ENCODE assay signal across 13 cellular contexts in genomic region chr18:10053861-10054260, GRCh38.
DNase-seq lines count a peak whose midpoint lies in the region; ATAC-seq and TF ChIP-seq lines count a peak whose summit lies in the region.
"Had no signal": no experiment of that assay in that cellular context is flagged by ENCODE, and none has a peak within 500 bp of the region (broad histone marks: within the 10 kb centered on the region; RNA-seq: fewer than 3 reads in every experiment).

No MANE protein-coding gene starts in this region.

- H3K27ac ChIP-seq in WERI-Rb-1 = peak overlapping the region; percentile 74
- H3K27ac ChIP-seq in vagina = peak overlapping the region; percentile 2

- peaks cover 47% of the 10 kb centered on the region for H3K4me1 Mint-ChIP-seq in nephron

- H3K9me3 ChIP-seq in WERI-Rb-1 (ENCODE audit: severe bottlenecking) (no peaks in the 10 kb centered on the region), vagina (no peaks in the 10 kb centered on the region)
- H3K9me3 ChIP-seq: BLaER1 treated with 17β-estradiol and CSF1 and Interleukin-3, amounts not matched to agents 10 nM and 100 nM; HAP-1 had no signal

- no peaks in the 10 kb centered on the region for H3K27me3 ChIP-seq in WERI-Rb-1 (ENCODE audit: insufficient read depth, low read depth, severe bottlenecking)
- no peaks in the 10 kb centered on the region for H3K27me3 ChIP-seq in vagina
- H3K27me3 ChIP-seq: BLaER1 treated with 17β-estradiol and CSF1 and Interleukin-3, amounts not matched to agents 10 nM and 100 nM had no signal

- DNase-seq in NCI-H2171 treated with DMSO at 0.1 percent for 48 hours (lab: John Stamatoyannopoulos, UW) (peak; percentile 43), NCI-H2171 (lab: John Stamatoyannopoulos, UW) (no peak), WERI-Rb-1 (peak; percentile 70), vagina (ENCODE audit: extremely low spot score in 2 of 2) (no peak), RKO (ENCODE audit: low spot score) (no peak)
- DNase-seq: Calu3; CD8-positive, alpha-beta T cell had no signal

- ATAC-seq in HG03460 (IDR thresholded peaks at IDR 0.05; ENCODE audit: unreplicated experiment) = no peak
- ATAC-seq: CD8-positive, alpha-beta T cell had no signal

- no peaks in the 10 kb centered on the region for H3K9me3 Mint-ChIP-seq in nephron
- H3K9me3 Mint-ChIP-seq: CD8-positive, alpha-beta T cell; IgD-negative memory B cell had no signal

- intact Hi-C loops in vagina (cut with DNase I) = no loop called here

- H3K36me3 Mint-ChIP-seq in nephron (ENCODE audit: low read depth) = no peaks in the 10 kb centered on the region
- H3K36me3 Mint-ChIP-seq: CD8-positive, alpha-beta T cell; IgD-negative memory B cell had no signal

- peak overlapping the region; percentile 12 to 44 (median 17) for H3K27ac Mint-ChIP-seq in nephron
- H3K27ac Mint-ChIP-seq: B cell; CD8-positive, alpha-beta T cell; IgD-negative memory B cell had no signal

- peaks cover 60% of the 10 kb centered on the region for H3K4me1 ChIP-seq in vagina
- H3K4me1 ChIP-seq: HAP-1 had no signal

- H3K36me3 ChIP-seq in WERI-Rb-1 (no peaks in the 10 kb centered on the region), vagina (no peaks in the 10 kb centered on the region)
- H3K36me3 ChIP-seq: BLaER1 treated with 17β-estradiol and CSF1 and Interleukin-3, amounts not matched to agents 10 nM and 100 nM; HAP-1 had no signal

- H3K27me3 Mint-ChIP-seq in nephron (ENCODE audit: low read depth) = peaks cover 9% of the 10 kb centered on the region

- TF ChIP-seq POLR2A in vagina (IDR thresholded peaks at IDR 0.05) = no peak

- no peak overlapping the region for H3K4me3 Mint-ChIP-seq in nephron
- H3K4me3 Mint-ChIP-seq: B cell; CD8-positive, alpha-beta T cell; IgD-negative memory B cell had no signal

- TF ChIP-seq CTCF in WERI-Rb-1 (IDR thresholded peaks at IDR 0.05; ENCODE audit: low read depth, low read length) (no peak), nephron (IDR thresholded peaks at IDR 0.05; ENCODE audit: unreplicated experiment in 3 of 3) (no peak), vagina (IDR thresholded peaks at IDR 0.05) (no peak)

- peak overlapping the region; percentile 9; the same call in 1 of the 2 replicates for H3K4me3 ChIP-seq in WERI-Rb-1 (ENCODE audit: low read depth, low read length)
- H3K4me3 ChIP-seq in vagina = no peak overlapping the region
- H3K4me3 ChIP-seq: BLaER1 treated with 17β-estradiol and CSF1 and Interleukin-3, amounts not matched to agents 10 nM and 100 nM; HAP-1 had no signal

Comparison
In these comparisons a context has a peak if more than half of its experiments do, and no peak if none do; other contexts are left out.
1. DNase-seq: peak in NCI-H2171 treated with DMSO at 0.1 percent for 48 hours (single experiment) and WERI-Rb-1 (single experiment); none in NCI-H2171 (single experiment), vagina (0 of 2) and RKO (single experiment).